In genomic region chr20:61903575-61904340, GRCh38 we compare ENCODE assay signal across 24 cellular contexts.
DNase-seq lines count a peak whose midpoint lies in the region; ATAC-seq, FAIRE-seq and TF ChIP-seq lines count a peak whose summit lies in the region.
"Had no signal": no experiment of that assay in that cellular context is flagged by ENCODE, and none has a peak within 500 bp of the region (broad histone marks: within the 10 kb centered on the region; RNA-seq: fewer than 3 reads in every experiment).

No MANE protein-coding gene starts in this region.

- no peak overlapping the region for H2BK5ac ChIP-seq in mesendoderm (ENCODE audit: low read length)

- H3K4me2 ChIP-seq in HepG2 (ENCODE audit: low read depth, low read length) (no peak overlapping the region), K562 (ENCODE audit: insufficient read depth, low read length) (no peak overlapping the region), hepatocyte (no peak overlapping the region), mesendoderm (ENCODE audit: low read length) (no peak overlapping the region)
- H3K4me2 ChIP-seq: A549 had no signal

- no peaks in the 10 kb centered on the region for H3K79me1 ChIP-seq in mesendoderm (ENCODE audit: low read length)

- no peak overlapping the region for H3K18ac ChIP-seq in mesendoderm (ENCODE audit: low read length)

- no peaks in the 10 kb centered on the region for H3K36me3 ChIP-seq in HepG2 (replicated peaks in 1 of 2; ENCODE audit: control insufficient read depth in 1 of 2, insufficient read depth in 2 of 2, low read length in 2 of 2)
- H3K36me3 ChIP-seq in right lobe of liver: no peaks in the 10 kb centered on the region
- no peaks in the 10 kb centered on the region for H3K36me3 ChIP-seq in K562 (ENCODE audit: control insufficient read depth, insufficient read depth, low read length)
- H3K36me3 ChIP-seq in kidney (ENCODE audit: control insufficient read depth in 1 of 2, insufficient read depth in 2 of 2, low read length in 2 of 2): no peaks in the 10 kb centered on the region
- H3K36me3 ChIP-seq in hepatocyte (replicated peaks; ENCODE audit: insufficient read depth, low read depth): no peaks in the 10 kb centered on the region
- H3K36me3 ChIP-seq in mesendoderm (ENCODE audit: control insufficient read depth, insufficient read depth, low read length): no peaks in the 10 kb centered on the region
- H3K36me3 ChIP-seq: SJSA1 had no signal

- 51% methylated on average over 21 of the region's 26 CpGs for WGBS in HepG2 (ENCODE audit: low lambda C conversion rate)
- WGBS in right lobe of liver (ENCODE audit: insufficient coverage, low coverage, low lambda C conversion rate, missing lambda C conversion rate): 75% methylated on average over 12 of the region's 26 CpGs
- 4% methylated on average over 25 of the region's 26 CpGs for WGBS in K562 (ENCODE audit: insufficient coverage, low coverage, missing lambda C conversion rate)
- WGBS in hepatocyte (ENCODE audit: low lambda C conversion rate, missing lambda C conversion rate): 88% methylated on average over 26 of the region's 26 CpGs
- WGBS in mesendoderm (ENCODE audit: extremely low coverage, insufficient coverage, low lambda C conversion rate): no CpG with 5 or more reads among the region's 26 CpGs

- TF ChIP-seq POLR2A in HepG2 (IDR thresholded peaks at IDR 0.05; ENCODE audit: insufficient read depth in 1 of 2, low read depth in 2 of 2, low read length in 2 of 2) (no peak), right lobe of liver (IDR thresholded peaks at IDR 0.05) (no peak), K562 (conservative IDR thresholded peaks at IDR 0.05) (no peak)

- no peak overlapping the region for H3K23ac ChIP-seq in mesendoderm (ENCODE audit: low read length)

- in situ Hi-C loops in HepG2 (cut with HindIII; ENCODE audit: extremely low pct_ligation_motif_present, low pct_unique_long_range_greater_than_20kb): no loop called here
- in situ Hi-C loops in K562 (cut with MboI): no loop called here

- H3K56ac ChIP-seq in mesendoderm (ENCODE audit: low read length): no peak overlapping the region

- H4K5ac ChIP-seq in mesendoderm (ENCODE audit: low read length): no peak overlapping the region

- TF ChIP-seq EP300 in HepG2 (IDR thresholded peaks at IDR 0.05; ENCODE audit: low read depth in 2 of 2, low read length in 2 of 2) (no peak), HepG2 (CRISPR knock-in tag; IDR thresholded peaks at IDR 0.05; ENCODE audit: borderline replicate concordance) (no peak), K562 (IDR thresholded peaks at IDR 0.05; ENCODE audit: low read length) (no peak)

- ATAC-seq in HepG2: no peak
- no peak for ATAC-seq in right lobe of liver
- ATAC-seq in K562: 0 out of 3 replicates have a peak, but pooled peaks have one; percentile 13
- ATAC-seq: A549, Panc1 had no signal

- H3K27me3 ChIP-seq in HepG2 (ENCODE audit: control insufficient read depth in 1 of 2, insufficient read depth in 2 of 2, low read length in 2 of 2): peaks cover 32 to 81% of the 10 kb centered on the region in 2 experiments
- no peaks in the 10 kb centered on the region for H3K27me3 ChIP-seq in right lobe of liver
- H3K27me3 ChIP-seq in K562 (ENCODE audit: control insufficient read depth in 2 of 2, insufficient read depth in 2 of 2, low read length in 2 of 2): peaks cover 63 to 88% of the 10 kb centered on the region in 2 experiments
- no peaks in the 10 kb centered on the region for H3K27me3 ChIP-seq in hepatocyte
- no peaks in the 10 kb centered on the region for H3K27me3 ChIP-seq in mesendoderm (ENCODE audit: insufficient read depth, low read length, poor library complexity)

- H2AK5ac ChIP-seq in mesendoderm (ENCODE audit: low read length): no peak overlapping the region

- no peak overlapping the region for H2BK15ac ChIP-seq in mesendoderm (replicated peaks; ENCODE audit: low read depth)

- no peak overlapping the region for H3K4ac ChIP-seq in mesendoderm (ENCODE audit: low read depth, low read length)

- no peaks in the 10 kb centered on the region for H3K9me3 ChIP-seq in HepG2 (ENCODE audit: low read length)
- no peaks in the 10 kb centered on the region for H3K9me3 ChIP-seq in right lobe of liver
- H3K9me3 ChIP-seq in K562 (replicated peaks; ENCODE audit: control insufficient read depth, insufficient read depth, low read depth, low read length): no peaks in the 10 kb centered on the region
- no peaks in the 10 kb centered on the region for H3K9me3 ChIP-seq in kidney (ENCODE audit: control insufficient read depth in 1 of 2, low read length in 2 of 2)
- H3K9me3 ChIP-seq in hepatocyte (ENCODE audit: low read depth): no peaks in the 10 kb centered on the region
- H3K9me3 ChIP-seq: A549, SJSA1 had no signal

- FAIRE-seq in HepG2 (lab: Jason Lieb, UNC) (no peak), K562 (lab: Jason Lieb, UNC) (no peak), kidney (lab: Jason Lieb, UNC) (no peak)
- FAIRE-seq: A549, G401.6, GM19239 had no signal

- H2AFZ ChIP-seq in HepG2 (ENCODE audit: low read length): no peak overlapping the region
- H2AFZ ChIP-seq in K562 (ENCODE audit: low read depth, low read length): no peak overlapping the region
- H2AFZ ChIP-seq in hepatocyte: no peak overlapping the region

- H4K20me1 ChIP-seq in HepG2 (ENCODE audit: insufficient read depth, low read length) (no peaks in the 10 kb centered on the region), K562 (replicated peaks; ENCODE audit: control insufficient read depth, insufficient read depth, low read length) (no peaks in the 10 kb centered on the region), hepatocyte (ENCODE audit: insufficient read depth, poor library complexity, severe bottlenecking) (no peaks in the 10 kb centered on the region)

- H3K4me3 ChIP-seq in HepG2 (replicated peaks in 1 of 3; ENCODE audit: insufficient read depth in 1 of 3, low read depth in 2 of 3, low read length in 3 of 3) (no peak overlapping the region), right lobe of liver (no peak overlapping the region), K562 (no peak overlapping the region), kidney (ENCODE audit: low read length in 2 of 2) (no peak overlapping the region), hepatocyte (no peak overlapping the region), mesendoderm (ENCODE audit: low read length) (no peak overlapping the region)
- H3K4me3 ChIP-seq: A549, SJSA1 had no signal

- H3K27ac ChIP-seq in HepG2 (ENCODE audit: extremely low read length, insufficient read depth, low read length): no peak overlapping the region
- no peak overlapping the region for H3K27ac ChIP-seq in right lobe of liver
- H3K27ac ChIP-seq in K562 (ENCODE audit: extremely low read depth, low read depth, low read length): no peak overlapping the region
- no peak overlapping the region for H3K27ac ChIP-seq in kidney (ENCODE audit: low read depth in 2 of 2, low read length in 2 of 2)
- H3K27ac ChIP-seq in hepatocyte: no peak overlapping the region
- no peak overlapping the region for H3K27ac ChIP-seq in mesendoderm (ENCODE audit: low read depth, low read length)
- H3K27ac ChIP-seq: A549, HL-60, SJSA1 had no signal

- H3K9me1 ChIP-seq in K562 (ENCODE audit: control insufficient read depth, insufficient read depth, low read length): no peaks in the 10 kb centered on the region

- CTCF ChIA-PET in HepG2 (lab: Yijun Ruan, JAX; ENCODE audit: low intra/inter-chr PET ratio, low total read pairs) (no interaction called here), K562 (lab: Yijun Ruan, JAX; ENCODE audit: low intra/inter-chr PET ratio) (no interaction called here)

- H4K8ac ChIP-seq in mesendoderm (ENCODE audit: low read depth, low read length): no peak overlapping the region

- TF ChIP-seq CTCF in HepG2 (CRISPR knock-in tag; IDR thresholded peaks at IDR 0.05): no peak
- TF ChIP-seq CTCF in right lobe of liver (IDR thresholded peaks at IDR 0.05): no peak
- TF ChIP-seq CTCF in K562 (IDR thresholded peaks at IDR 0.05 in 2 of 3, conservative IDR thresholded peaks at IDR 0.05 in 1 of 3; ENCODE audit: insufficient read depth in 2 of 3, low read depth in 1 of 3, low read length in 3 of 3): no peak
- TF ChIP-seq CTCF in kidney (IDR thresholded peaks at IDR 0.05; ENCODE audit: borderline replicate concordance, extremely low read depth, insufficient read depth): no peak
- TF ChIP-seq CTCF in hepatocyte (IDR thresholded peaks at IDR 0.05; ENCODE audit: poor library complexity): no peak

- no peak overlapping the region for H2BK120ac ChIP-seq in mesendoderm (ENCODE audit: low read depth, low read length)

- intact Hi-C loops in HepG2 (cut with micrococcal nuclease; ENCODE audit: unreplicated experiment): no loop called here
- intact Hi-C loops in right lobe of liver (cut with DNase I): no loop called here
- intact Hi-C loops in K562 (cut with micrococcal nuclease): no loop called here
- intact Hi-C loops in kidney (cut with DNase I): no loop called here

- H3K4me1 ChIP-seq in HepG2 (ENCODE audit: insufficient read depth, low read length) (peaks cover 34% of the 10 kb centered on the region), right lobe of liver (no peaks in the 10 kb centered on the region), K562 (replicated peaks in 1 of 2; ENCODE audit: control insufficient read depth in 2 of 2, insufficient read depth in 2 of 2, low read length in 2 of 2) (peaks cover 0 to 25% of the 10 kb centered on the region in 2 experiments; a peak in 2 of 5 replicates), kidney (ENCODE audit: control insufficient read depth in 1 of 2, insufficient read depth in 1 of 2, low read depth in 1 of 2, low read length in 2 of 2) (peaks cover 3 to 4% of the 10 kb centered on the region in 2 donors), hepatocyte (ENCODE audit: insufficient read depth) (no peaks in the 10 kb centered on the region), mesendoderm (ENCODE audit: control insufficient read depth, low read depth, low read length) (no peaks in the 10 kb centered on the region)
- H3K4me1 ChIP-seq: A549, SJSA1 had no signal

- no peaks in the 10 kb centered on the region for H3K79me2 ChIP-seq in HepG2 (ENCODE audit: insufficient read depth, low read length)
- H3K79me2 ChIP-seq in K562 (ENCODE audit: control insufficient read depth, insufficient read depth, low read length): no peaks in the 10 kb centered on the region
- no peaks in the 10 kb centered on the region for H3K79me2 ChIP-seq in hepatocyte
- H3K79me2 ChIP-seq in mesendoderm (ENCODE audit: control insufficient read depth, insufficient read depth, low read length): no peaks in the 10 kb centered on the region

- BruUV-seq in HepG2 (replicated peaks; lab: Mats Ljungman, UMichigan) (no TSS peak), K562 (replicated peaks; lab: Mats Ljungman, UMichigan) (no TSS peak)

- TF ChIP-seq RAD21 in HepG2 (CRISPR knock-in tag; IDR thresholded peaks at IDR 0.05) (no peak), K562 (CRISPR knock-in tag; conservative IDR thresholded peaks at IDR 0.05 in 1 of 2, IDR thresholded peaks at IDR 0.05 in 1 of 2) (no peak)

- POLR2A ChIA-PET in HepG2 (lab: Yijun Ruan, JAX) (no interaction called here), K562 (lab: Yijun Ruan, JAX) (interaction anchor here (0.5 kb wide), 1 partner anchor 1787 kb away, joined by 3 read pairs; no protein-coding TSS in a partner anchor)

- H3K9me2 ChIP-seq in hepatocyte (replicated peaks; ENCODE audit: insufficient read depth): no peaks in the 10 kb centered on the region

- DNase-seq in HepG2 (ENCODE audit: low spot score) (no peak), right lobe of liver (no peak), K562 (ENCODE audit: extremely low read depth in 1 of 4, low spot score in 3 of 4) (no peak), kidney (peak; percentile 57), hepatocyte (ENCODE audit: low spot score) (no peak), D341Med (ENCODE audit: low spot score) (no peak), mesendoderm (no peak)
- DNase-seq: DMS 273 treated with DMSO at 0.1 percent for 48 hours, DND-41, HCEC 1CT, KG1, NCI-H1092 treated with DMSO at 0.1 percent for 48 hours, NCI-H1436 treated with DMSO at 0.1 percent for 48 hours, NCI-H2081 treated with DMSO at 0.1 percent for 48 hours, NCI-H2171 treated with DMSO at 0.1 percent for 48 hours, NCI-H524 treated with DMSO at 0.1 percent for 48 hours, NCI-H82, T-helper 1 cell had no signal

- no peak overlapping the region for H3K9ac ChIP-seq in HepG2 (ENCODE audit: insufficient read depth, low read depth, low read length)
- H3K9ac ChIP-seq in K562 (ENCODE audit: insufficient read depth in 1 of 2, low read depth in 2 of 2, low read length in 2 of 2): no peak overlapping the region
- no peak overlapping the region for H3K9ac ChIP-seq in kidney (ENCODE audit: low read length in 2 of 2)
- no peak overlapping the region for H3K9ac ChIP-seq in mesendoderm (ENCODE audit: low read length)

Comparison
In these comparisons a context has a peak if more than half of its experiments do, and no peak if none do; other contexts are left out.
1. Of the 241 proteins assayed by ChIP-seq in both HepG2 and K562: peak only in HepG2: none; only in K562: ADNP; in both: none; in neither: 240.